In genomic region chr19:17915940-17916593, GRCh38 we compare ENCODE assay signal across 29 cellular contexts. TPM values are rescaled to one million over a fixed set of nuclear protein-coding genes. Genes with fewer than 3 reads are reported as not detected.
DNase-seq lines count a peak whose midpoint lies in the region; ATAC-seq and TF ChIP-seq lines count a peak whose summit lies in the region.
"Had no signal": no experiment of that assay in that cellular context is flagged by ENCODE, and none has a peak within 500 bp of the region (broad histone marks: within the 10 kb centered on the region; RNA-seq: fewer than 3 reads in every experiment).

No MANE protein-coding gene starts in this region.

- H3K79me2 ChIP-seq in HCT116 (ENCODE audit: insufficient read depth, low read length), result no peaks in the 10 kb centered on the region

- TF ChIP-seq CTCF in HCT116 (IDR thresholded peaks at IDR 0.05 in 2 of 3, conservative IDR thresholded peaks at IDR 0.05 in 1 of 3; ENCODE audit: borderline replicate concordance in 1 of 3, insufficient read depth in 1 of 3, low read depth in 2 of 3, low read length in 2 of 3) (no peak), sigmoid colon (IDR thresholded peaks at IDR 0.05) (no peak)

- no TSS peak for BruUV-seq in HCT116 (replicated peaks; lab: Mats Ljungman, UMichigan)

- H3K4me2 ChIP-seq in HCT116 (ENCODE audit: low read length), result peak overlapping the region; percentile 74

- H3K4me3 ChIP-seq in HCT116 (replicated peaks in 1 of 2; ENCODE audit: low read depth in 1 of 2, low read length in 2 of 2) (peak overlapping the region in 1 of 2 experiments; percentile 35; a peak in 2 of 4 replicates), sigmoid colon (no peak overlapping the region)
- H3K4me3 ChIP-seq: cardiac muscle cell, psoas muscle, SJSA1, suprapubic skin had no signal

- CTCF ChIA-PET in HCT116 (lab: Charles Lee), result interaction anchor here (0.7 to 1.0 kb wide), 2 partner anchors 16 to 57 kb away, joined by 3 read pairs; partner anchors contain the start of gene RPL18A

- H3K27me3 ChIP-seq in HCT116 (ENCODE audit: insufficient read depth, low read length) (no peaks in the 10 kb centered on the region), sigmoid colon (no peaks in the 10 kb centered on the region)
- H3K27me3 ChIP-seq: cardiac muscle cell, SJSA1 had no signal

- H3K4me1 ChIP-seq in HCT116 (ENCODE audit: control insufficient read depth in 1 of 2, insufficient read depth in 2 of 2, low read length in 2 of 2) (peaks cover 12 to 14% of the 10 kb centered on the region in 2 experiments), sigmoid colon (no peaks in the 10 kb centered on the region)
- H3K4me1 ChIP-seq: psoas muscle, SJSA1 had no signal

- TF ChIP-seq POLR2A in HCT116 (IDR thresholded peaks at IDR 0.05; ENCODE audit: borderline replicate concordance, extremely low read depth, insufficient read depth, insufficient read length), result no peak
- TF ChIP-seq POLR2A in sigmoid colon (IDR thresholded peaks at IDR 0.05), result no peak

- DNase-seq in COLO668 (lab: John Stamatoyannopoulos, UW; ENCODE audit: unreplicated experiment), result peak; percentile 19
- DNase-seq in HCT116 (ENCODE audit: low read depth, low spot score), result peak; percentile 55
- DNase-seq in SW480 (ENCODE audit: low spot score), result peak; percentile 34
- DNase-seq in left colon, result no peak
- no peak for DNase-seq in MV-4-11 (lab: John Stamatoyannopoulos, UW)
- DNase-seq in NCI-H82 (lab: John Stamatoyannopoulos, UW), result no peak
- DNase-seq in sigmoid colon, result no peak
- no peak for DNase-seq in T-helper 9 cell
- DNase-seq: activated CD4-positive, alpha-beta T cell treated with anti-CD3 and anti-CD28 coated beads for 4 hours; activated naive CD4-positive, alpha-beta T cell treated with anti-CD3 and anti-CD28 coated beads for 36 hours; activated T-cell treated with anti-CD3 and anti-CD28 coated beads, Interleukin-2, amount 50 U/mL, for 72 hours; amniotic stem cell; C1 segment of cervical spinal cord; DMS 273 treated with DMSO at 0.1 percent for 48 hours; HFFc6; immature natural killer cell; NCI-H146; NCI-H2171 treated with DMSO at 0.1 percent for 48 hours; psoas muscle; stimulated activated CD4-positive, alpha-beta T cell treated with anti-CD3 and anti-CD28 coated beads, Interleukin-1b, Interleukin-23, amount 100 ng/mL, for 48 hours had no signal

- no peak for TF ChIP-seq RAD21 in HCT116 (IDR thresholded peaks at IDR 0.05; ENCODE audit: low read depth)

- TF ChIP-seq EP300 in sigmoid colon (IDR thresholded peaks at IDR 0.05), result no peak

- no peaks in the 10 kb centered on the region for H3K36me3 ChIP-seq in HCT116 (ENCODE audit: control insufficient read depth in 1 of 2, insufficient read depth in 2 of 2, low read length in 2 of 2)
- no peaks in the 10 kb centered on the region for H3K36me3 ChIP-seq in sigmoid colon
- H3K36me3 ChIP-seq: cardiac muscle cell, SJSA1, suprapubic skin had no signal

- no peak overlapping the region for H3K27ac ChIP-seq in HCT116 (ENCODE audit: low read depth, low read length)
- no peak overlapping the region for H3K27ac ChIP-seq in sigmoid colon
- H3K27ac ChIP-seq: cardiac muscle cell, psoas muscle, SJSA1, suprapubic skin had no signal

- H2AFZ ChIP-seq in HCT116 (ENCODE audit: low read depth, low read length, poor library complexity, severe bottlenecking), result peak overlapping the region; percentile 58

- WGBS in sigmoid colon, 2 donors, result 20 to 71% methylated on average over 6 of the region's 6 CpGs

- H3K9ac ChIP-seq in HCT116 (ENCODE audit: low read length), result peak overlapping the region; percentile 27; the same call in 1 of the 2 replicates

- H3K9me2 ChIP-seq in HCT116 (ENCODE audit: insufficient read depth), result no peaks in the 10 kb centered on the region

- POLR2A ChIA-PET in HCT116 (lab: Charles Lee), result interaction anchor here (0.9 to 1.3 kb wide), 2 partner anchors 51 to 57 kb away, joined by 3 to 4 read pairs; partner anchors contain the start of gene RPL18A

- intact Hi-C loops in HCT116 (cut with micrococcal nuclease), result no loop called here
- intact Hi-C loops in left colon (cut with DNase I, micrococcal nuclease), result no loop called here
- intact Hi-C loops in sigmoid colon (cut with DNase I), result no loop called here

- RAD21 ChIA-PET in HCT116 (lab: Charles Lee; ENCODE audit: low non-redundant PET in 1 of 2, low total read pairs in 2 of 2, uncharacterized antibody in 2 of 2, unreplicated experiment in 2 of 2), result no interaction called here

- no peaks in the 10 kb centered on the region for H4K20me1 ChIP-seq in HCT116 (ENCODE audit: insufficient read depth)

- ATAC-seq in HCT116 (peak; percentile 85), left colon (peak; percentile 86)
- ATAC-seq: activated T-cell treated with anti-CD3 and anti-CD28 coated beads, Interleukin-2, amount 50 U/mL, for 72 hours; psoas muscle had no signal

- H3K9me3 ChIP-seq in HCT116 (ENCODE audit: control insufficient read depth in 1 of 2, insufficient read depth in 1 of 2, low read depth in 1 of 2, low read length in 2 of 2) (no peaks in the 10 kb centered on the region; a peak in 1 of 4 replicates), sigmoid colon (peaks cover 0 to 10% (median 5%) of the 10 kb centered on the region in 4 donors)
- H3K9me3 ChIP-seq: suprapubic skin had no signal

TF ChIP-seq in HCT116, 20 proteins besides CTCF, POLR2A, EP300 and RAD21:
- TF ChIP-seq SP1 (IDR thresholded peaks at IDR 0.05; ENCODE audit: low read depth) (peak; percentile 37; the same call in 1 of the 2 replicates), ZBTB33 (IDR thresholded peaks at IDR 0.05; ENCODE audit: extremely low read depth, insufficient replicate concordance, low read length) (no peak), FOSL1 (IDR thresholded peaks at IDR 0.05; ENCODE audit: low read depth) (peak; percentile 42; the same call in 1 of the 2 replicates), JUND (IDR thresholded peaks at IDR 0.05) (peak; percentile 56), CBX3 (IDR thresholded peaks at IDR 0.05; ENCODE audit: low read depth) (0 out of 2 replicates have a peak, but pooled peaks have one; percentile 43), ELF1 (IDR thresholded peaks at IDR 0.05; ENCODE audit: borderline replicate concordance, low read depth) (no peak), SIN3A (IDR thresholded peaks at IDR 0.05; ENCODE audit: low read depth) (no peak), EGR1 (IDR thresholded peaks at IDR 0.05; ENCODE audit: low read depth) (peak; percentile 58; the same call in 1 of the 2 replicates)

RNA-seq across cellular contexts. Expression of gene CCDC124, which starts 16.7 kb away (rescaled TPM):
- total RNA-seq in HCT116 (2021; ENCODE audit: unreplicated experiment) (177 TPM), left colon (10 to 100 TPM; 39.5 to 51.5 TPM), sigmoid colon (10 to 100 TPM; 52.8 to 86.4 (median 73.1) TPM)
- 194 and 214 TPM in 2 replicates for polyA plus RNA-seq in HCT116 (2012)
- 100 to 1,000 TPM in 1 of 3 donors, 10 to 100 TPM in 2; 72.8 to 126 (median 99.1) TPM for polyA plus RNA-seq in sigmoid colon

RNA-seq across cellular contexts. Expression of gene SLC5A5, which starts 44.3 kb away (rescaled TPM):
- total RNA-seq in HCT116 (2021; ENCODE audit: unreplicated experiment) (0.59 TPM), left colon (not detected), sigmoid colon (not detected)
- polyA plus RNA-seq in HCT116 (2012), result 0.32 and 0.34 TPM in 2 replicates
- under 1 TPM in 2 of 3 donors, not detected in 1; 0.13 to 0.60 TPM for polyA plus RNA-seq in sigmoid colon
- total RNA-seq: dermis microvascular lymphatic vessel endothelial cell, endothelial cell of umbilical vein, fibroblast of villous mesenchyme, HFFc6, psoas muscle, SJSA1, skeletal muscle tissue, suprapubic skin had no signal
- polyA plus RNA-seq: AG04450, cardiac muscle cell, endothelial cell of umbilical vein, liver, psoas muscle had no signal

RNA-seq across cellular contexts. Expression of gene KCNN1, which starts 50.8 kb away (rescaled TPM):
- total RNA-seq in HCT116 (2021; ENCODE audit: unreplicated experiment), result 0.61 TPM
- 0.46 and 0.68 TPM in 2 replicates for polyA plus RNA-seq in HCT116 (2012)
- under 1 TPM in 1 of 2 donors, not detected in 1; 0.14 TPM for total RNA-seq in left colon
- total RNA-seq in sigmoid colon, result under 1 TPM in 2 of 4 donors, not detected in 2; 0.33 to 0.55 TPM
- polyA plus RNA-seq in sigmoid colon, result under 1 TPM in 1 of 3 donors, not detected in 2; 0.17 TPM
- total RNA-seq: HFFc6, psoas muscle, SJSA1 had no signal
- polyA plus RNA-seq: immature natural killer cell had no signal

RNA-seq across cellular contexts. Expression of gene RPL18A, which starts 56.4 kb away (rescaled TPM):
- 3,525 TPM for total RNA-seq in HCT116 (2021; ENCODE audit: unreplicated experiment)
- 5,441 and 5,557 TPM in 2 replicates for polyA plus RNA-seq in HCT116 (2012)
- total RNA-seq in left colon, result 1,000 to 10,000 TPM; 1,406 to 1,485 TPM
- total RNA-seq in sigmoid colon, result 1,000 to 10,000 TPM; 1,686 to 2,372 (median 2,021) TPM
- 1,000 to 10,000 TPM; 3,119 to 3,945 (median 3,295) TPM for polyA plus RNA-seq in sigmoid colon

Comparison
In these comparisons a context has a peak if more than half of its experiments do, and no peak if none do; other contexts are left out.
1. DNase-seq: peak in COLO668 (single experiment), HCT116 (single experiment) and SW480 (single experiment); none in left colon (0 of 2), MV-4-11 (single experiment), NCI-H82 (single experiment), sigmoid colon (single experiment) and T-helper 9 cell (single experiment).